Comparison of ENCODE assay signal across 9 cellular contexts in the genomic region with DNA sequence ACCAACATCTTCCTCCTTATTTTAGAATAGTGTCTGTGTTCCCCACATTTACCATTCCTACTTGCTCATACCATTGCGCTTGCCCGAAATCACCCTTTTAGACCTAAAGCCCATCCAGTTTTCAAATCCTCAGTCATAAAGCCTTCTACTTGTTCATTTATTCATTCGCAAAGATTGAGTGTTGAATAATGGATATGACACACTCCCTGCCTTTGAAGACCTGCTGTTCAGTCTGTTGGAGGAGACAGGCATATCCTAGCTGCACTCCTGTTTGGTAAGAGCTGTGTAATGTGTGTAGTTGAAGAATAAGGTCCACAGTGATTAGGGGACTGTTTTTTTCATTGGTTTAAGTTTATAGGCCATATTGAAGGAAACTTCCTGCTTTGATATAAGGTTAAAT. TPM values are rescaled to one million over a fixed set of nuclear protein-coding genes. Genes with fewer than 3 reads are reported as not detected.
DNase-seq lines count a peak whose midpoint lies in the region; ATAC-seq and TF ChIP-seq lines count a peak whose summit lies in the region.
"Had no signal": no experiment of that assay in that cellular context is flagged by ENCODE, and none has a peak within 500 bp of the region (broad histone marks: within the 10 kb centered on the region; RNA-seq: fewer than 3 reads in every experiment).

No MANE protein-coding gene starts in this region.

- no peak overlapping the region for H3K9ac ChIP-seq in smooth muscle cell (ENCODE audit: low read depth)

- TF ChIP-seq POLR2A in erythroblast (IDR thresholded peaks at IDR 0.05; ENCODE audit: low read length) = no peak

- no peaks in the 10 kb centered on the region for H3K27me3 Mint-ChIP-seq in activated naive CD4-positive, alpha-beta T cell treated with anti-CD3 and anti-CD28 coated beads, Interleukin-2, amount 10 ng/mL, durations not matched to agents 7 days and 5 days

- CTCF ChIA-PET in activated naive CD4-positive, alpha-beta T cell treated with anti-CD3 and anti-CD28 coated beads, Interleukin-2, amount 10 ng/mL, durations not matched to agents 7 days and 5 days (lab: Charles Lee) = no interaction called here

- ATAC-seq in GM19324 (IDR thresholded peaks at IDR 0.05; ENCODE audit: low FRiP score, unreplicated experiment) = no peak

- H3K4me3 ChIP-seq in smooth muscle cell = no peak overlapping the region

- H3K4me1 Mint-ChIP-seq in activated naive CD4-positive, alpha-beta T cell treated with anti-CD3 and anti-CD28 coated beads, Interleukin-2, amount 10 ng/mL, durations not matched to agents 7 days and 5 days = peaks cover 32% of the 10 kb centered on the region

- TF ChIP-seq CTCF in smooth muscle cell (IDR thresholded peaks at IDR 0.05; ENCODE audit: borderline replicate concordance, insufficient read depth, poor library complexity, severe bottlenecking) = no peak

- no peaks in the 10 kb centered on the region for H3K27me3 ChIP-seq in smooth muscle cell (ENCODE audit: low read depth)

- no peak overlapping the region for H2AFZ ChIP-seq in smooth muscle cell (ENCODE audit: low read depth)

- peaks cover 14% of the 10 kb centered on the region for H4K20me1 ChIP-seq in smooth muscle cell (ENCODE audit: low read depth)

- H3F3A ChIP-seq in smooth muscle cell (ENCODE audit: low read depth) = peaks cover 5% of the 10 kb centered on the region

- H3K27ac ChIP-seq in smooth muscle cell (ENCODE audit: low read depth) = no peak overlapping the region

- H3K36me3 Mint-ChIP-seq in activated naive CD4-positive, alpha-beta T cell treated with anti-CD3 and anti-CD28 coated beads, Interleukin-2, amount 10 ng/mL, durations not matched to agents 7 days and 5 days = peaks cover 24% of the 10 kb centered on the region

- no peak overlapping the region for H3K27ac Mint-ChIP-seq in activated naive CD4-positive, alpha-beta T cell treated with anti-CD3 and anti-CD28 coated beads, Interleukin-2, amount 10 ng/mL, durations not matched to agents 7 days and 5 days

- peak overlapping the region; percentile 91 for H3K4me2 ChIP-seq in smooth muscle cell

- 92% methylated on average over 3 of the region's 3 CpGs for WGBS in smooth muscle cell (ENCODE audit: low lambda C conversion rate)

- no peak for DNase-seq in activated naive CD4-positive, alpha-beta T cell treated with anti-CD3 and anti-CD28 coated beads, Interleukin-2, amount 10 ng/mL, durations not matched to agents 7 days and 5 days
- DNase-seq in activated naive CD4-positive, alpha-beta T cell treated with Interleukin-2 at 50 U/mL for 16 hours = no peak
- DNase-seq in OCI-M1 (lab: John Stamatoyannopoulos, UW) = peak; percentile 15
- peak; percentile 11 to 14 for DNase-seq in erythroblast (lab: John Stamatoyannopoulos, UW)
- DNase-seq in smooth muscle cell (lab: John Stamatoyannopoulos, UW; ENCODE audit: unreplicated experiment) = no peak
- no peak for DNase-seq in NCI-H2171 (lab: John Stamatoyannopoulos, UW)
- DNase-seq in DMS53 (lab: John Stamatoyannopoulos, UW) = no peak
- DNase-seq: effector CD8-positive, alpha-beta T cell had no signal

- no peaks in the 10 kb centered on the region for H3K36me3 ChIP-seq in smooth muscle cell (ENCODE audit: low read depth)

- H3K4me1 ChIP-seq in smooth muscle cell (ENCODE audit: low read depth) = peaks cover 15% of the 10 kb centered on the region

- H3K4me3 Mint-ChIP-seq in activated naive CD4-positive, alpha-beta T cell treated with anti-CD3 and anti-CD28 coated beads, Interleukin-2, amount 10 ng/mL, durations not matched to agents 7 days and 5 days = peak overlapping the region; percentile 92

- H3K9me3 Mint-ChIP-seq in activated naive CD4-positive, alpha-beta T cell treated with anti-CD3 and anti-CD28 coated beads, Interleukin-2, amount 10 ng/mL, durations not matched to agents 7 days and 5 days = no peaks in the 10 kb centered on the region

- peaks cover 55% of the 10 kb centered on the region for H3K79me2 ChIP-seq in smooth muscle cell (ENCODE audit: low read depth)

- no peaks in the 10 kb centered on the region for H3K9me3 ChIP-seq in smooth muscle cell (replicated peaks; ENCODE audit: low read depth)

RNA-seq across cellular contexts. Expression of gene CNOT10, which starts 1.7 kb away (rescaled TPM):
- 22.9 and 31.5 TPM in 2 replicates for total RNA-seq in smooth muscle cell
- polyA plus RNA-seq in smooth muscle cell = 14.0 and 19.4 TPM in 2 replicates

Comparison
In these comparisons a context has a peak if more than half of its experiments do, and no peak if none do; other contexts are left out.
1. DNase-seq: peak in OCI-M1 (single experiment) and erythroblast (2 of 2); none in activated naive CD4-positive, alpha-beta T cell treated with anti-CD3 and anti-CD28 coated beads, Interleukin-2, amount 10 ng/mL, durations not matched to agents 7 days and 5 days (single experiment), activated naive CD4-positive, alpha-beta T cell treated with Interleukin-2 at 50 U/mL for 16 hours (single experiment), smooth muscle cell (single experiment), NCI-H2171 (single experiment) and DMS53 (single experiment).